ENCODE assay signal across 1 cellular context in genomic region chr2:74332550-74333174, GRCh38.
TF ChIP-seq lines count a peak whose summit lies in the region.

No MANE protein-coding gene starts in this region.

TF ChIP-seq in HEK293, 187 proteins besides CTCF, POLR2A, EP300 and RAD21 (continued from another document):
- TF ChIP-seq PRDM10 (tag by site-specific recombination; IDR thresholded peaks at IDR 0.05) (peak; percentile 88), ZNF555 (tag by site-specific recombination; conservative IDR thresholded peaks at IDR 0.05) (no peak), ZNF747 (tag by site-specific recombination; IDR thresholded peaks at IDR 0.05) (no peak)
